In genomic region chr11:32385998-32386397, GRCh38 we compare ENCODE assay signal across 10 cellular contexts. TPM values are rescaled to one million over a fixed set of nuclear protein-coding genes. Genes with fewer than 3 reads are reported as not detected.
A peak's percentile ranks its signal among the peaks of the same experiment; 100 is the strongest.
DNase-seq lines count a peak whose midpoint lies in the region; ATAC-seq and TF ChIP-seq lines count a peak whose summit lies in the region.
"Had no signal": no experiment of that assay in that cellular context is flagged by ENCODE, and none has a peak within 500 bp of the region (broad histone marks: within the 10 kb centered on the region; RNA-seq: fewer than 3 reads in every experiment).

No MANE protein-coding gene starts in this region.

- no peak for DNase-seq in AG09309 (ENCODE audit: low read depth)
- DNase-seq in HAP-1 (ENCODE audit: low spot score in 2 of 2): peak; percentile 35 to 56
- DNase-seq in iPS-NIHi11 (ENCODE audit: low spot score): peak; percentile 71
- no peak for DNase-seq in activated CD4-positive, alpha-beta memory T cell treated with anti-CD3 and anti-CD28 coated beads, Interleukin-2, amount 10 ng/mL, durations not matched to agents 7 days and 5 days
- no peak for DNase-seq in T-cell
- DNase-seq in SKM-1 treated with dmso at 0.1 percent for 144 hours (lab: John Stamatoyannopoulos, UW; ENCODE audit: unreplicated experiment): no peak
- DNase-seq: gastrocnemius medialis had no signal

- no peaks in the 10 kb centered on the region for H3K9me3 Mint-ChIP-seq in activated CD4-positive, alpha-beta memory T cell treated with anti-CD3 and anti-CD28 coated beads, Interleukin-2, amount 10 ng/mL, durations not matched to agents 7 days and 5 days
- H3K9me3 Mint-ChIP-seq in T-cell: no peaks in the 10 kb centered on the region

- H3K27ac Mint-ChIP-seq in activated CD4-positive, alpha-beta memory T cell treated with anti-CD3 and anti-CD28 coated beads, Interleukin-2, amount 10 ng/mL, durations not matched to agents 7 days and 5 days: no peak overlapping the region
- no peak overlapping the region for H3K27ac Mint-ChIP-seq in T-cell

- POLR2A ChIA-PET in activated CD4-positive, alpha-beta memory T cell treated with anti-CD3 and anti-CD28 coated beads, Interleukin-2, amount 10 ng/mL, durations not matched to agents 7 days and 5 days (lab: Charles Lee): no interaction called here
- POLR2A ChIA-PET in T-cell (lab: Charles Lee): no interaction called here

- CTCF ChIA-PET in activated CD4-positive, alpha-beta memory T cell treated with anti-CD3 and anti-CD28 coated beads, Interleukin-2, amount 10 ng/mL, durations not matched to agents 7 days and 5 days (lab: Charles Lee): no interaction called here
- CTCF ChIA-PET in T-cell (lab: Charles Lee): no interaction called here

- no peaks in the 10 kb centered on the region for H3K27me3 ChIP-seq in HAP-1 (ENCODE audit: low read depth)

- no peaks in the 10 kb centered on the region for H3K9me3 ChIP-seq in HAP-1
- H3K9me3 ChIP-seq: gastrocnemius medialis had no signal

- peak; percentile 40 for TF ChIP-seq CTCF in AG09309 (IDR thresholded peaks at IDR 0.05; ENCODE audit: control insufficient read depth, insufficient read depth, low read depth, low read length, missing control alignments)

- H3K4me1 Mint-ChIP-seq in activated CD4-positive, alpha-beta memory T cell treated with anti-CD3 and anti-CD28 coated beads, Interleukin-2, amount 10 ng/mL, durations not matched to agents 7 days and 5 days: no peaks in the 10 kb centered on the region
- no peaks in the 10 kb centered on the region for H3K4me1 Mint-ChIP-seq in T-cell

- ATAC-seq in SK-N-SH treated with all-trans-retinoic acid at 6 μM for 48 hours: peak; percentile 94
- no peak for ATAC-seq in HG02870 (IDR thresholded peaks at IDR 0.05; ENCODE audit: unreplicated experiment)
- ATAC-seq in T-cell (replicated peaks in 1 of 4): no peak
- ATAC-seq: gastrocnemius medialis had no signal

- H3K4me3 ChIP-seq in AG09309 (ENCODE audit: control insufficient read depth, low read depth, low read length): no peak overlapping the region
- no peak overlapping the region for H3K4me3 ChIP-seq in HAP-1
- H3K4me3 ChIP-seq: gastrocnemius medialis had no signal

- no peaks in the 10 kb centered on the region for H3K36me3 Mint-ChIP-seq in activated CD4-positive, alpha-beta memory T cell treated with anti-CD3 and anti-CD28 coated beads, Interleukin-2, amount 10 ng/mL, durations not matched to agents 7 days and 5 days (ENCODE audit: low read depth)
- H3K36me3 Mint-ChIP-seq in T-cell: no peaks in the 10 kb centered on the region

- H3K27me3 Mint-ChIP-seq in activated CD4-positive, alpha-beta memory T cell treated with anti-CD3 and anti-CD28 coated beads, Interleukin-2, amount 10 ng/mL, durations not matched to agents 7 days and 5 days: peaks cover 19% of the 10 kb centered on the region
- H3K27me3 Mint-ChIP-seq in T-cell: peaks cover 10 to 18% of the 10 kb centered on the region in 2 donors

- peaks cover 5% of the 10 kb centered on the region; the same call in 1 of the 2 replicates for H3K36me3 ChIP-seq in HAP-1 (replicated peaks)
- H3K36me3 ChIP-seq: gastrocnemius medialis had no signal

- peaks cover 18% of the 10 kb centered on the region for H3K4me1 ChIP-seq in HAP-1
- H3K4me1 ChIP-seq: gastrocnemius medialis had no signal

- in situ Hi-C loops in HAP-1 (cut with MboI; ENCODE audit: low sequenced_read_pairs): no loop called here

- H3K4me3 Mint-ChIP-seq in activated CD4-positive, alpha-beta memory T cell treated with anti-CD3 and anti-CD28 coated beads, Interleukin-2, amount 10 ng/mL, durations not matched to agents 7 days and 5 days: no peak overlapping the region
- no peak overlapping the region for H3K4me3 Mint-ChIP-seq in T-cell

TF ChIP-seq in SK-N-SH treated with all-trans-retinoic acid at 6 μM for 48 hours, 23 proteins besides CTCF, POLR2A, EP300 and RAD21:
- TF ChIP-seq PATZ1 (CRISPR knock-in tag; IDR thresholded peaks at IDR 0.05; ENCODE audit: borderline replicate concordance): no peak
- TF ChIP-seq ZNF565 (CRISPR knock-in tag; conservative IDR thresholded peaks at IDR 0.05; ENCODE audit: low read depth): no peak
- no peak for TF ChIP-seq BACH2 (CRISPR knock-in tag; IDR thresholded peaks at IDR 0.05; ENCODE audit: borderline replicate concordance)
- no peak for TF ChIP-seq ZFP30 (CRISPR knock-in tag; IDR thresholded peaks at IDR 0.05)
- TF ChIP-seq ZC3H10 (CRISPR knock-in tag; IDR thresholded peaks at IDR 0.05): no peak
- TF ChIP-seq CREB5 (CRISPR knock-in tag; IDR thresholded peaks at IDR 0.05; ENCODE audit: low read depth): no peak
- no peak for TF ChIP-seq ZNF8 (CRISPR knock-in tag; IDR thresholded peaks at IDR 0.05)
- no peak for TF ChIP-seq ZFP3 (CRISPR knock-in tag; IDR thresholded peaks at IDR 0.05)
- TF ChIP-seq PPARA (CRISPR knock-in tag; IDR thresholded peaks at IDR 0.05; ENCODE audit: borderline replicate concordance): no peak
- no peak for TF ChIP-seq ZNF70 (CRISPR knock-in tag; IDR thresholded peaks at IDR 0.05)
- TF ChIP-seq CSRNP3 (CRISPR knock-in tag; IDR thresholded peaks at IDR 0.05): no peak
- TF ChIP-seq OSR1 (CRISPR knock-in tag; IDR thresholded peaks at IDR 0.05): no peak
- no peak for TF ChIP-seq TOX (CRISPR knock-in tag; IDR thresholded peaks at IDR 0.05; ENCODE audit: borderline replicate concordance)
- TF ChIP-seq ESRRG (CRISPR knock-in tag; IDR thresholded peaks at IDR 0.05): no peak

RNA-seq across cellular contexts. Expression of gene WT1, which starts 49.3 kb away (rescaled TPM):
- total RNA-seq in activated CD4-positive, alpha-beta memory T cell treated with anti-CD3 and anti-CD28 coated beads, Interleukin-2, amount 10 ng/mL, durations not matched to agents 7 days and 5 days: not detected
- not detected for total RNA-seq in T-cell
- total RNA-seq: gastrocnemius medialis; T-helper 1 cell treated with Interleukin-12 subunit alpha and Interleukin-12 subunit beta and Interleukin-4 antibody, amounts not matched to agents 30 ng/mL and 1 ng/mL, for 36 hours had no signal

Comparison
In these comparisons a context has a peak if more than half of its experiments do, and no peak if none do; other contexts are left out.
1. DNase-seq: peak in HAP-1 (2 of 2) and iPS-NIHi11 (single experiment); none in AG09309 (single experiment), activated CD4-positive, alpha-beta memory T cell treated with anti-CD3 and anti-CD28 coated beads, Interleukin-2, amount 10 ng/mL, durations not matched to agents 7 days and 5 days (single experiment), T-cell (0 of 34) and SKM-1 treated with dmso at 0.1 percent for 144 hours (single experiment).